In the genomic region with DNA sequence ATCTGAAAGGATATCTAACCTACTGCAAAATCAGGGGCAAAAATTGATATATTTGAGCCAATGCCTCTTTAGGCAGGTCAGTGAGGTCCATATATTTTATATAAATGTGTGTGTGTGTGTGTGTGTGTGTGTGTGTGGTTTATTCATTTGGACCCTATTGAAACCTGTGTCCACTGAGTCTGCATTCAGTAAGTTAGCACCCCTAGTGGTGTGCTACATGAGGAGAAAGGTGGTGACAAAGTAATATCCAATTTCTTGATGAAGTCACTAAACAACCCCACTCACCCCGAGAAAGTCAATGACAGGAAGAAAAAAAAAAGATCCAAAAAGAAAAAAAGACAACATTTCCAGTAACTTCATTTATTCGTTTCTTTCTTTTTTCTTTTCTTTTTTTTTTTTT, we compare ENCODE assay signal across 8 cellular contexts. TPM values are rescaled to one million over a fixed set of nuclear protein-coding genes. Genes with fewer than 3 reads are reported as not detected.
DNase-seq lines count a peak whose midpoint lies in the region; ATAC-seq, FAIRE-seq and TF ChIP-seq lines count a peak whose summit lies in the region.

No MANE protein-coding gene starts in this region.

- H3K9me2 ChIP-seq in DOHH2 (replicated peaks; ENCODE audit: control insufficient read depth, low read length) (no peaks in the 10 kb centered on the region), hepatocyte (replicated peaks; ENCODE audit: insufficient read depth) (no peaks in the 10 kb centered on the region)

- no peak overlapping the region for H2AFZ ChIP-seq in hepatocyte

- H3F3A ChIP-seq in DOHH2 (ENCODE audit: control insufficient read depth, insufficient read depth), result peaks cover 16% of the 10 kb centered on the region

- POLR2A ChIA-PET in A549 (lab: Yijun Ruan, JAX), result no interaction called here

- H3K4me3 ChIP-seq in A549 (no peak overlapping the region), DOHH2 (ENCODE audit: low read length) (no peak overlapping the region), hepatocyte (no peak overlapping the region)

- H3K27ac ChIP-seq in A549 (no peak overlapping the region), DOHH2 (ENCODE audit: low read depth, low read length) (no peak overlapping the region), hepatocyte (no peak overlapping the region)

- H3K27me3 ChIP-seq in DOHH2 (ENCODE audit: control insufficient read depth, low read length) (no peaks in the 10 kb centered on the region), hepatocyte (no peaks in the 10 kb centered on the region)

- H3K4me1 ChIP-seq in A549 (peaks cover 29% of the 10 kb centered on the region), DOHH2 (ENCODE audit: control insufficient read depth, low read length) (peaks cover 65% of the 10 kb centered on the region), hepatocyte (ENCODE audit: insufficient read depth) (peaks cover 22% of the 10 kb centered on the region)

- H3K36me3 ChIP-seq in DOHH2 (ENCODE audit: control insufficient read depth, low read length) (peaks cover 9% of the 10 kb centered on the region; the same call in 1 of the 2 replicates), hepatocyte (replicated peaks; ENCODE audit: insufficient read depth, low read depth) (no peaks in the 10 kb centered on the region)

- H3K9me3 ChIP-seq in A549 (no peaks in the 10 kb centered on the region), DOHH2 (ENCODE audit: control insufficient read depth, insufficient read depth, low read length) (no peaks in the 10 kb centered on the region), hepatocyte (ENCODE audit: low read depth) (no peaks in the 10 kb centered on the region)

- no peak for ATAC-seq in A549

- H3K4me2 ChIP-seq in A549 (no peak overlapping the region), DOHH2 (ENCODE audit: low read length) (peak overlapping the region; percentile 94; the same call in 1 of the 2 replicates), hepatocyte (no peak overlapping the region)

- no peak for TF ChIP-seq EP300 in A549 (IDR thresholded peaks at IDR 0.05)

- CTCF ChIA-PET in A549 (lab: Yijun Ruan, JAX), result interaction anchor here (0.7 kb wide), 1 partner anchor 57 kb away, joined by 4 read pairs; no protein-coding TSS in a partner anchor

- 30% methylated on average over 2 of the region's 2 CpGs for WGBS in A549 (ENCODE audit: missing lambda C conversion rate)
- WGBS in hepatocyte (ENCODE audit: low lambda C conversion rate, missing lambda C conversion rate), result 29% methylated on average over 2 of the region's 2 CpGs

- no peak for FAIRE-seq in A549 (lab: Jason Lieb, UNC)

- DNase-seq in A549 (ENCODE audit: low read depth in 1 of 2, low spot score in 1 of 2) (peak; percentile 35 to 36), RPMI8226 (peak; percentile 22), hepatocyte (ENCODE audit: low spot score) (no peak), 8988T (no peak), ureter (ENCODE audit: low spot score) (no peak), inferior parietal cortex (ENCODE audit: extremely low spot score) (no peak)
- no peak for DNase-seq in activated CD4-positive, alpha-beta T cell treated with anti-CD3 and anti-CD28 coated beads for 1 hour

- H3K79me2 ChIP-seq in DOHH2 (ENCODE audit: control insufficient read depth, low read length) (peaks cover 95% of the 10 kb centered on the region), hepatocyte (peaks cover 90% of the 10 kb centered on the region)

- peak; percentile 32 for TF ChIP-seq CTCF in A549 (IDR thresholded peaks at IDR 0.05)
- TF ChIP-seq CTCF in DOHH2 (IDR thresholded peaks at IDR 0.05; ENCODE audit: low read depth, low read length, poor library complexity, severe bottlenecking), result peak; percentile 67
- TF ChIP-seq CTCF in hepatocyte (IDR thresholded peaks at IDR 0.05; ENCODE audit: poor library complexity), result peak; percentile 35

- peak in 1 of 2 experiments; percentile 36; a peak in 2 of 5 replicates for TF ChIP-seq RAD21 in A549 (conservative IDR thresholded peaks at IDR 0.05 in 1 of 2, IDR thresholded peaks at IDR 0.05 in 1 of 2)

- H4K20me1 ChIP-seq in DOHH2 (ENCODE audit: control insufficient read depth, insufficient read depth, low read depth, low read length), result 0 out of 2 replicates have a peak, but pooled peaks cover 6% of the 10 kb centered on the region
- peaks cover 76% of the 10 kb centered on the region for H4K20me1 ChIP-seq in hepatocyte (ENCODE audit: insufficient read depth, poor library complexity, severe bottlenecking)

- TF ChIP-seq POLR2A in A549 (IDR thresholded peaks at IDR 0.05; ENCODE audit: low read length), result no peak

TF ChIP-seq in A549, 52 proteins besides CTCF, POLR2A, EP300 and RAD21:
- TF ChIP-seq, protein P1, sequence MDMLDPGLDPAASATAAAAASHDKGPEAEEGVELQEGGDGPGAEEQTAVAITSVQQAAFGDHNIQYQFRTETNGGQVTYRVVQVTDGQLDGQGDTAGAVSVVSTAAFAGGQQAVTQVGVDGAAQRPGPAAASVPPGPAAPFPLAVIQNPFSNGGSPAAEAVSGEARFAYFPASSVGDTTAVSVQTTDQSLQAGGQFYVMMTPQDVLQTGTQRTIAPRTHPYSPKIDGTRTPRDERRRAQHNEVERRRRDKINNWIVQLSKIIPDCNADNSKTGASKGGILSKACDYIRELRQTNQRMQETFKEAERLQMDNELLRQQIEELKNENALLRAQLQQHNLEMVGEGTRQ (IDR thresholded peaks at IDR 0.05), result no peak
- no peak for TF ChIP-seq GATA3 (IDR thresholded peaks at IDR 0.05; ENCODE audit: borderline replicate concordance)
- TF ChIP-seq CEBPB (IDR thresholded peaks at IDR 0.05), result no peak
- TF ChIP-seq, protein P2, sequence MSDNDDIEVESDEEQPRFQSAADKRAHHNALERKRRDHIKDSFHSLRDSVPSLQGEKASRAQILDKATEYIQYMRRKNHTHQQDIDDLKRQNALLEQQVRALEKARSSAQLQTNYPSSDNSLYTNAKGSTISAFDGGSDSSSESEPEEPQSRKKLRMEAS (IDR thresholded peaks at IDR 0.05), result no peak
- TF ChIP-seq PBX3 (IDR thresholded peaks at IDR 0.05), result no peak
- TF ChIP-seq ZNF302 (CRISPR knock-in tag; IDR thresholded peaks at IDR 0.05), result no peak
TF ChIP-seq in A549: peak in this region for 0.

RNA-seq across cellular contexts. Expression of gene FBXW11, which starts 4.1 kb away (rescaled TPM):
- polyA plus RNA-seq in A549 (2011; rRNA removed), result 80.2 and 87.4 TPM in 2 replicates
- polyA plus RNA-seq in A549 (2012; cell fraction: cytosol; rRNA removed), result 26.5 and 31.2 TPM in 2 replicates
- 15.4 and 16.6 TPM in 2 replicates for polyA plus RNA-seq in A549 (2012; cell fraction: nucleus; rRNA removed)
- polyA plus RNA-seq in A549 (2017; fragmentation: RNase III; extraction: RNeasy Plus Mini Kit Qiagen cat#74134 plus additional on column Dnase treatment), result 37.8 to 40.3 TPM (median 39.3 TPM) in 3 replicates
- 104 and 118 TPM in 2 replicates for polyA minus RNA-seq in A549 (2011; rRNA and poly(A)+ RNA removed)
- total RNA-seq in hepatocyte, result 73.4 and 74.2 TPM in 2 replicates
- 26.7 and 38.0 TPM in 2 replicates for polyA plus RNA-seq in hepatocyte
- total RNA-seq in ureter, result 64.2 TPM

Comparison
In these comparisons a context has a peak if more than half of its experiments do, and no peak if none do; other contexts are left out.
1. DNase-seq: peak in A549 (2 of 2) and RPMI8226 (single experiment); none in hepatocyte (single experiment), 8988T (single experiment), ureter (single experiment), activated CD4-positive, alpha-beta T cell treated with anti-CD3 and anti-CD28 coated beads for 1 hour (single experiment) and inferior parietal cortex (single experiment).
2. Peak in every context shown above with its lines, with median percentiles within 50 percentile points of each other: CTCF ChIP-seq.